Comparison of ENCODE assay signal across 2 cellular contexts in genomic region chr15:28308718-28309117, GRCh38. TPM values are rescaled to one million over a fixed set of nuclear protein-coding genes. Genes with fewer than 3 reads are reported as not detected.
"Had no signal": no experiment of that assay in that cellular context is flagged by ENCODE, and none has a peak within 500 bp of the region (broad histone marks: within the 10 kb centered on the region; RNA-seq: fewer than 3 reads in every experiment).

No MANE protein-coding gene starts in this region.

RNA-seq across cellular contexts. Expression of gene GOLGA6L24, which starts 49.2 kb away (rescaled TPM):
- total RNA-seq: G401, GM12878 had no signal
- polyA plus RNA-seq: GM12878 had no signal
